ENCODE assay signal across 1 cellular context in the genomic region with DNA sequence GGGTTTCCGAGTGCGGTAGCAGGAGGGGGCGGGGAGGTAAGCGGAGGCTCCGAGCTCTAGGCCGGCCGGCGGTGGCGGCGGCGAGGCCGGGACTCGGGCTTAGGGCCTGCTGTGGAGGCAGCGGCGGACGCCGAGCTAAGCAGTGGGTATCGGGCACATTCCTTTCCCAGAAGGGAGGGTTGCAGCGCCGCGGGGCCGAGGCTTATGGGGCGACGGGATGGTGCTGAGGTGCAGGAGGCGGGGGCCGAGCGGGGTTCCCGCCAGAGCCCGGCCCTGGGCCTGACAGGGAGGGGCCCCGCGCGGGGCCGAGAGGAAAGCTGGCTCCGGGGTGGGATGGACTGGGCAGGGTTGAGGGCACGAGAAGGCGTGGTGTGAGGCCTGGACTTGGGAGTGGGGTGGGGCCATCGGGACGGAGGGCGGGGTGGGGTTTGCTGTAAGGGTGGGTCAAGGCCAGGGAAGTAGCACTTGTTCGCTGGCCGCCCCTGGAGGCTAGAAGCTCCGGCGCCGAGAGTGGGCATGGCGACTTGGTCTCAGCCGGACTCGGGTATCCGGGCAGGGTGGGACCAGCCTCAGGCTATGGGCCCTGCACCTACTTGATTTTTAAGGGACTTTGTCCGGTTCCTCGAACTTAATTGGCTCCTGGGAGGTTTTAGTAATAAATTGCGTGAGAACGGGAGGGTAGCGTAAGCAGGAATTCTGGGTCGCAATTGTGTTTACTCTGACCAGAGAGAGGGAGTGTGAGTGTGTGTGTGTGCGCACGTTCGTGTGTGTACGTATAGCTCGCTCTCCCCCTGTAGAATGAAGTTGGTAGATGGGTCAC.
TF ChIP-seq lines count a peak whose summit lies in the region.

A gene with protein sequence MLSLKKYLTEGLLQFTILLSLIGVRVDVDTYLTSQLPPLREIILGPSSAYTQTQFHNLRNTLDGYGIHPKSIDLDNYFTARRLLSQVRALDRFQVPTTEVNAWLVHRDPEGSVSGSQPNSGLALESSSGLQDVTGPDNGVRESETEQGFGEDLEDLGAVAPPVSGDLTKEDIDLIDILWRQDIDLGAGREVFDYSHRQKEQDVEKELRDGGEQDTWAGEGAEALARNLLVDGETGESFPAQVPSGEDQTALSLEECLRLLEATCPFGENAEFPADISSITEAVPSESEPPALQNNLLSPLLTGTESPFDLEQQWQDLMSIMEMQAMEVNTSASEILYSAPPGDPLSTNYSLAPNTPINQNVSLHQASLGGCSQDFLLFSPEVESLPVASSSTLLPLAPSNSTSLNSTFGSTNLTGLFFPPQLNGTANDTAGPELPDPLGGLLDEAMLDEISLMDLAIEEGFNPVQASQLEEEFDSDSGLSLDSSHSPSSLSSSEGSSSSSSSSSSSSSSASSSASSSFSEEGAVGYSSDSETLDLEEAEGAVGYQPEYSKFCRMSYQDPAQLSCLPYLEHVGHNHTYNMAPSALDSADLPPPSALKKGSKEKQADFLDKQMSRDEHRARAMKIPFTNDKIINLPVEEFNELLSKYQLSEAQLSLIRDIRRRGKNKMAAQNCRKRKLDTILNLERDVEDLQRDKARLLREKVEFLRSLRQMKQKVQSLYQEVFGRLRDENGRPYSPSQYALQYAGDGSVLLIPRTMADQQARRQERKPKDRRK (plus strand): TSS at position 39 of the 820 bp plus-strand sequence. CDS start 2,760 bp downstream, outside the sequence.

TF ChIP-seq in HepG2, 621 proteins besides CTCF, POLR2A, EP300 and RAD21 (continued from another document and continues in another):
- no peak for TF ChIP-seq ZBTB38 (CRISPR knock-in tag; IDR thresholded peaks at IDR 0.05)
- peak; percentile 81 for TF ChIP-seq HOXA3 (CRISPR knock-in tag; IDR thresholded peaks at IDR 0.05)
- TF ChIP-seq ZBTB8A (CRISPR knock-in tag; IDR thresholded peaks at IDR 0.05; ENCODE audit: borderline replicate concordance, low read depth): no peak
- peak; percentile 59; the same call in 1 of the 2 replicates for TF ChIP-seq ZNF713 (CRISPR knock-in tag; IDR thresholded peaks at IDR 0.05)
- no peak for TF ChIP-seq NFE2 (CRISPR knock-in tag; IDR thresholded peaks at IDR 0.05)
- no peak for TF ChIP-seq ZNF207 (IDR thresholded peaks at IDR 0.05; ENCODE audit: borderline replicate concordance)
- TF ChIP-seq ZSCAN31 (CRISPR knock-in tag; IDR thresholded peaks at IDR 0.05; ENCODE audit: low read depth): peak; percentile 19
- TF ChIP-seq ZNF484 (CRISPR knock-in tag; IDR thresholded peaks at IDR 0.05; ENCODE audit: borderline replicate concordance, low read depth): no peak
- no peak for TF ChIP-seq RFX1 (IDR thresholded peaks at IDR 0.05)
- no peak for TF ChIP-seq HNRNPH1 (optimal IDR thresholded peaks at IDR 0.05; ENCODE audit: low read depth, low read length)
- TF ChIP-seq HOXA9 (CRISPR knock-in tag; IDR thresholded peaks at IDR 0.05; ENCODE audit: borderline replicate concordance): no peak
- no peak; the same call in 1 of the 2 replicates for TF ChIP-seq ZNF777 (CRISPR knock-in tag; IDR thresholded peaks at IDR 0.05)
- no peak; the same call in 1 of the 2 replicates for TF ChIP-seq ZNF296 (CRISPR knock-in tag; conservative IDR thresholded peaks at IDR 0.05)
- TF ChIP-seq KMT2B (CRISPR knock-in tag; IDR thresholded peaks at IDR 0.05): no peak; the same call in none of the 2 replicates
- TF ChIP-seq ZNF768 (CRISPR knock-in tag; IDR thresholded peaks at IDR 0.05): peak; percentile 69; the same call in 1 of the 2 replicates
- peak; percentile 91 for TF ChIP-seq ASH2L (IDR thresholded peaks at IDR 0.05; ENCODE audit: insufficient read length, low read depth, low read length)
- TF ChIP-seq, protein P1, sequence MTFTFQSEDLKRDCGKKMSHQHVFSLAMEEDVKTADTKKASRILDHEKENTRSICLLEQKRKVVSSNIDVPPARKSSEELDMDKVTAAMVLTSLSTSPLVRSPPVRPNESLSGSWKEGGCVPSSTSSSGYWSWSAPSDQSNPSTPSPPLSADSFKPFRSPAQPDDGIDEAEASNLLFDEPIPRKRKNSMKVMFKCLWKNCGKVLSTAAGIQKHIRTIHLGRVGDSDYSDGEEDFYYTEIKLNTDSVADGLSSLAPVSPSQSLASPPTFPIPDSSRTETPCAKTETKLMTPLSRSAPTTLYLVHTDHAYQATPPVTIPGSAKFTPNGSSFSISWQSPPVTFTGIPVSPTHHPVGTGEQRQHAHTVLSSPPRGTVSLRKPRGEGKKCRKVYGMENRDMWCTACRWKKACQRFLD (CRISPR knock-in tag; IDR thresholded peaks at IDR 0.05; ENCODE audit: borderline replicate concordance): no peak
- TF ChIP-seq RELA (CRISPR knock-in tag; IDR thresholded peaks at IDR 0.05): no peak; the same call in 1 of the 2 replicates
- TF ChIP-seq TP53 (CRISPR knock-in tag; conservative IDR thresholded peaks at IDR 0.05): no peak
- TF ChIP-seq ZNF430 (CRISPR knock-in tag; IDR thresholded peaks at IDR 0.05): peak; percentile 88; the same call in 1 of the 2 replicates
- TF ChIP-seq ZNF644 (CRISPR knock-in tag; IDR thresholded peaks at IDR 0.05; ENCODE audit: low read depth): no peak
- TF ChIP-seq ZNF354B (CRISPR knock-in tag; IDR thresholded peaks at IDR 0.05): no peak
- no peak for TF ChIP-seq EZH2 (conservative IDR thresholded peaks at IDR 0.05; ENCODE audit: low read depth, low read length)
- no peak for TF ChIP-seq FLYWCH1 (CRISPR knock-in tag; IDR thresholded peaks at IDR 0.05)
- TF ChIP-seq, protein P2, sequence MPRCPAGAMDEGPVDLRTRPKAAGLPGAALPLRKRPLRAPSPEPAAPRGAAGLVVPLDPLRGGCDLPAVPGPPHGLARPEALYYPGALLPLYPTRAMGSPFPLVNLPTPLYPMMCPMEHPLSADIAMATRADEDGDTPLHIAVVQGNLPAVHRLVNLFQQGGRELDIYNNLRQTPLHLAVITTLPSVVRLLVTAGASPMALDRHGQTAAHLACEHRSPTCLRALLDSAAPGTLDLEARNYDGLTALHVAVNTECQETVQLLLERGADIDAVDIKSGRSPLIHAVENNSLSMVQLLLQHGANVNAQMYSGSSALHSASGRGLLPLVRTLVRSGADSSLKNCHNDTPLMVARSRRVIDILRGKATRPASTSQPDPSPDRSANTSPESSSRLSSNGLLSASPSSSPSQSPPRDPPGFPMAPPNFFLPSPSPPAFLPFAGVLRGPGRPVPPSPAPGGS (CRISPR knock-in tag; IDR thresholded peaks at IDR 0.05): peak; percentile 86
- TF ChIP-seq CCAR2 (optimal IDR thresholded peaks at IDR 0.05; ENCODE audit: low read depth, low read length): no peak
- TF ChIP-seq, protein P3, sequence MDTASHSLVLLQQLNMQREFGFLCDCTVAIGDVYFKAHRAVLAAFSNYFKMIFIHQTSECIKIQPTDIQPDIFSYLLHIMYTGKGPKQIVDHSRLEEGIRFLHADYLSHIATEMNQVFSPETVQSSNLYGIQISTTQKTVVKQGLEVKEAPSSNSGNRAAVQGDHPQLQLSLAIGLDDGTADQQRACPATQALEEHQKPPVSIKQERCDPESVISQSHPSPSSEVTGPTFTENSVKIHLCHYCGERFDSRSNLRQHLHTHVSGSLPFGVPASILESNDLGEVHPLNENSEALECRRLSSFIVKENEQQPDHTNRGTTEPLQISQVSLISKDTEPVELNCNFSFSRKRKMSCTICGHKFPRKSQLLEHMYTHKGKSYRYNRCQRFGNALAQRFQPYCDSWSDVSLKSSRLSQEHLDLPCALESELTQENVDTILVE (CRISPR knock-in tag; IDR thresholded peaks at IDR 0.05): peak; percentile 72; the same call in 1 of the 2 replicates
- no peak for TF ChIP-seq ZNF549 (CRISPR knock-in tag; IDR thresholded peaks at IDR 0.05)
- no peak for TF ChIP-seq HIVEP1 (CRISPR knock-in tag; IDR thresholded peaks at IDR 0.05)
- TF ChIP-seq ZNF790 (CRISPR knock-in tag; IDR thresholded peaks at IDR 0.05; ENCODE audit: borderline replicate concordance): no peak
- TF ChIP-seq, protein P4, sequence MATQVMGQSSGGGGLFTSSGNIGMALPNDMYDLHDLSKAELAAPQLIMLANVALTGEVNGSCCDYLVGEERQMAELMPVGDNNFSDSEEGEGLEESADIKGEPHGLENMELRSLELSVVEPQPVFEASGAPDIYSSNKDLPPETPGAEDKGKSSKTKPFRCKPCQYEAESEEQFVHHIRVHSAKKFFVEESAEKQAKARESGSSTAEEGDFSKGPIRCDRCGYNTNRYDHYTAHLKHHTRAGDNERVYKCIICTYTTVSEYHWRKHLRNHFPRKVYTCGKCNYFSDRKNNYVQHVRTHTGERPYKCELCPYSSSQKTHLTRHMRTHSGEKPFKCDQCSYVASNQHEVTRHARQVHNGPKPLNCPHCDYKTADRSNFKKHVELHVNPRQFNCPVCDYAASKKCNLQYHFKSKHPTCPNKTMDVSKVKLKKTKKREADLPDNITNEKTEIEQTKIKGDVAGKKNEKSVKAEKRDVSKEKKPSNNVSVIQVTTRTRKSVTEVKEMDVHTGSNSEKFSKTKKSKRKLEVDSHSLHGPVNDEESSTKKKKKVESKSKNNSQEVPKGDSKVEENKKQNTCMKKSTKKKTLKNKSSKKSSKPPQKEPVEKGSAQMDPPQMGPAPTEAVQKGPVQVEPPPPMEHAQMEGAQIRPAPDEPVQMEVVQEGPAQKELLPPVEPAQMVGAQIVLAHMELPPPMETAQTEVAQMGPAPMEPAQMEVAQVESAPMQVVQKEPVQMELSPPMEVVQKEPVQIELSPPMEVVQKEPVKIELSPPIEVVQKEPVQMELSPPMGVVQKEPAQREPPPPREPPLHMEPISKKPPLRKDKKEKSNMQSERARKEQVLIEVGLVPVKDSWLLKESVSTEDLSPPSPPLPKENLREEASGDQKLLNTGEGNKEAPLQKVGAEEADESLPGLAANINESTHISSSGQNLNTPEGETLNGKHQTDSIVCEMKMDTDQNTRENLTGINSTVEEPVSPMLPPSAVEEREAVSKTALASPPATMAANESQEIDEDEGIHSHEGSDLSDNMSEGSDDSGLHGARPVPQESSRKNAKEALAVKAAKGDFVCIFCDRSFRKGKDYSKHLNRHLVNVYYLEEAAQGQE (IDR thresholded peaks at IDR 0.05; ENCODE audit: borderline replicate concordance in 1 of 2, low read depth in 1 of 2, low read length in 2 of 2): peak in 1 of 2 experiments; percentile 83; a peak in 1 of 4 replicates
- no peak for TF ChIP-seq NR3C1 (CRISPR knock-in tag; IDR thresholded peaks at IDR 0.05)
- peak; percentile 50; the same call in 1 of the 2 replicates for TF ChIP-seq MYC (CRISPR knock-in tag; IDR thresholded peaks at IDR 0.05; ENCODE audit: borderline replicate concordance)
- no peak for TF ChIP-seq ZNF260 (CRISPR knock-in tag; IDR thresholded peaks at IDR 0.05; ENCODE audit: borderline replicate concordance, low read depth)
- TF ChIP-seq SMAD3 (CRISPR knock-in tag; IDR thresholded peaks at IDR 0.05): peak; percentile 34; the same call in 1 of the 2 replicates
- TF ChIP-seq ZMYM2 (CRISPR knock-in tag; IDR thresholded peaks at IDR 0.05): peak; percentile 56; the same call in 1 of the 2 replicates
- TF ChIP-seq, protein P5, sequence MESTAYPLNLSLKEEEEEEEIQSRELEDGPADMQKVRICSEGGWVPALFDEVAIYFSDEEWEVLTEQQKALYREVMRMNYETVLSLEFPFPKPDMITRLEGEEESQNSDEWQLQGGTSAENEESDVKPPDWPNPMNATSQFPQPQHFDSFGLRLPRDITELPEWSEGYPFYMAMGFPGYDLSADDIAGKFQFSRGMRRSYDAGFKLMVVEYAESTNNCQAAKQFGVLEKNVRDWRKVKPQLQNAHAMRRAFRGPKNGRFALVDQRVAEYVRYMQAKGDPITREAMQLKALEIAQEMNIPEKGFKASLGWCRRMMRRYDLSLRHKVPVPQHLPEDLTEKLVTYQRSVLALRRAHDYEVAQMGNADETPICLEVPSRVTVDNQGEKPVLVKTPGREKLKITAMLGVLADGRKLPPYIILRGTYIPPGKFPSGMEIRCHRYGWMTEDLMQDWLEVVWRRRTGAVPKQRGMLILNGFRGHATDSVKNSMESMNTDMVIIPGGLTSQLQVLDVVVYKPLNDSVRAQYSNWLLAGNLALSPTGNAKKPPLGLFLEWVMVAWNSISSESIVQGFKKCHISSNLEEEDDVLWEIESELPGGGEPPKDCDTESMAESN (CRISPR knock-in tag; conservative IDR thresholded peaks at IDR 0.05): peak; percentile 83
- TF ChIP-seq NFKB2 (CRISPR knock-in tag; IDR thresholded peaks at IDR 0.05; ENCODE audit: borderline replicate concordance): peak; percentile 82; the same call in 1 of the 2 replicates
